ENCODE assay signal across 11 cellular contexts in the genomic region with DNA sequence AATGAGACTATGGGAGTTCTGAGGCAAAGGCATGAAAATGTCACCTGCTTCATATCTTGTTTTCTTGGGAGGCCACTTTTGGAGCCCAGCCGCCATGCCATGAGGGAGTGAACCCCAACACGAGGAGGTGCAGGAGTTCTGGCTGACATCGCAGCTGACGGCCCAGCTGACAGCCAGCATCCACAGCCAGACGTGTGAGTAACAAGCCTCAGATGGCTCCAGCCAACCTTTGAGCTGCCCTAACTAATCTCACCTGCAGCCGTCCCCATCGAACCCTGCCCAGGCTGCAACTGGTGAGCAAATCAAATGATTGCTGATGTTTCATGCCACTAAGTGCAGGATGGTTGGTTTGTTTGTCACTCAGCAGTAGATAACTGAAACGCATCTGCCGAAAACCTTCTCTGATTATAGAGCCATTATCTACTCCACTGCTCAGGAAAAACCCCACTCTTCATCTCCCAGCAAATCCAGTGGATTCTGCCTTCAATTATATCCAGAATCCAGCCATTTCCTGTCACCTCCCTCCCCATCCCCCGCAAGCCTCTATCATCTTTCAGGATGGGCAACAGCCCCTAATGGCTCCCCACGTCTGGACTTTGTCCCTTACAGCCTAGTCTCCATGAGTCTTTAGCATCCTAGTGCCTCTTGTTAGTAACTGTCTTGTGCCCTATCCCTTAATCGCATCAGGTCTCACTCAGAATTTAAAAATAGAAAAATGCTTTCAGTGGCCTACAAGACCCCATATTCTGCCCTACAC. TPM values are rescaled to one million over a fixed set of nuclear protein-coding genes. Genes with fewer than 3 reads are reported as not detected.
DNase-seq lines count a peak whose midpoint lies in the region; ATAC-seq and TF ChIP-seq lines count a peak whose summit lies in the region.
"Had no signal": no experiment of that assay in that cellular context is flagged by ENCODE, and none has a peak within 500 bp of the region (broad histone marks: within the 10 kb centered on the region; RNA-seq: fewer than 3 reads in every experiment).

No MANE protein-coding gene starts in this region.

- DNase-seq in Right ventricle myocardium superior (no peak), cardiac septum (ENCODE audit: low spot score) (no peak), Peyer's patch (peak in 1 of 3 donors; percentile 54), G401 (ENCODE audit: low spot score) (no peak), omental fat pad (ENCODE audit: low spot score) (no peak), NCI-H2081 (lab: John Stamatoyannopoulos, UW) (no peak)
- no peak for DNase-seq in effector memory CD4-positive, alpha-beta T cell
- DNase-seq: midbrain; stimulated activated CD4-positive, alpha-beta T cell treated with anti-CD3 and anti-CD28 coated beads, Interleukin-1b, Interleukin-23, amount 100 ng/mL, for 48 hours; T-helper 9 cell had no signal

- ATAC-seq in Right ventricle myocardium superior (ENCODE audit: poor library complexity) (peak; percentile 40), omental fat pad (ENCODE audit: low FRiP score) (no peak)

- H3K36me3 ChIP-seq in Peyer's patch: no peaks in the 10 kb centered on the region
- no peaks in the 10 kb centered on the region for H3K36me3 ChIP-seq in effector memory CD4-positive, alpha-beta T cell (ENCODE audit: control insufficient read depth, insufficient read depth, low read length)

- TF ChIP-seq CTCF in Peyer's patch (IDR thresholded peaks at IDR 0.05) (peak in 3 of 6 experiments; percentile 15 to 37 (median 29)), omental fat pad (IDR thresholded peaks at IDR 0.05) (no peak)

- no peaks in the 10 kb centered on the region for H3K9me3 ChIP-seq in Peyer's patch
- no peaks in the 10 kb centered on the region for H3K9me3 ChIP-seq in effector memory CD4-positive, alpha-beta T cell (ENCODE audit: control insufficient read depth, low read length)

- H3K27ac ChIP-seq in Peyer's patch: peak overlapping the region; percentile 34 to 80 (median 50)
- H3K27ac ChIP-seq in effector memory CD4-positive, alpha-beta T cell (ENCODE audit: insufficient read depth, low read length, poor library complexity, severe bottlenecking): peak overlapping the region; percentile 55
- H3K27ac ChIP-seq in temporal lobe (ENCODE audit: low read depth, low read length): peak overlapping the region; percentile 94

- H3K27me3 ChIP-seq in Peyer's patch: no peaks in the 10 kb centered on the region
- H3K27me3 ChIP-seq in effector memory CD4-positive, alpha-beta T cell (replicated peaks; ENCODE audit: control insufficient read depth, insufficient read depth, low read length, poor library complexity, severe bottlenecking): no peaks in the 10 kb centered on the region

- H3K4me3 ChIP-seq in Peyer's patch: no peak overlapping the region
- peak overlapping the region; percentile 23 for H3K4me3 ChIP-seq in effector memory CD4-positive, alpha-beta T cell (ENCODE audit: insufficient read depth, low read depth, low read length, poor library complexity, severe bottlenecking)

- no peak for TF ChIP-seq POLR2A in Peyer's patch (IDR thresholded peaks at IDR 0.05)

- peaks cover 0 to 11% (median 0%) of the 10 kb centered on the region in 4 donors for H3K4me1 ChIP-seq in Peyer's patch
- H3K4me1 ChIP-seq in effector memory CD4-positive, alpha-beta T cell (ENCODE audit: control insufficient read depth, insufficient read depth, low read length, poor library complexity, severe bottlenecking): peaks cover 44% of the 10 kb centered on the region

- intact Hi-C loops in Right ventricle myocardium superior (cut with DNase I): loop anchor here (10.0 kb wide), 1 partner anchor 588 kb away; no protein-coding TSS in a partner anchor
- intact Hi-C loops in cardiac septum (cut with DNase I): no loop called here

- in situ Hi-C loops in G401 (cut with HindIII; ENCODE audit: low sequenced_read_pairs): loop anchor here (25.0 kb wide), 1 partner anchor 210 kb away; no protein-coding TSS in a partner anchor

RNA-seq across cellular contexts. Expression of gene RAB4A, which starts 18.5 kb away (rescaled TPM):
- 103 TPM for total RNA-seq in Right ventricle myocardium superior
- 124 TPM for total RNA-seq in cardiac septum
- total RNA-seq in Peyer's patch: 10 to 100 TPM; 22.1 to 36.7 (median 23.4) TPM
- total RNA-seq in temporal lobe: 26.1 TPM
- 78.3 and 99.2 TPM in 2 replicates for total RNA-seq in G401 (2014; rRNA removed; shearing (Covaris generic))
- total RNA-seq in omental fat pad: 10 to 100 TPM; 20.5 to 30.9 (median 30.0) TPM
